In genomic region chr19:1490311-1491113, GRCh38 we compare ENCODE assay signal across 8 cellular contexts. TPM values are rescaled to one million over a fixed set of nuclear protein-coding genes. Genes with fewer than 3 reads are reported as not detected.
DNase-seq lines count a peak whose midpoint lies in the region; ATAC-seq and TF ChIP-seq lines count a peak whose summit lies in the region.

Gene PCSK4 (minus strand): TSS chr19:1490350. CDS start chr19:1490346, 4 bp downstream.

- H3K27me3 Mint-ChIP-seq in central memory CD8-positive, alpha-beta T cell, result no peaks in the 10 kb centered on the region

- peak within 1 kb of the TSS; percentile 82 for H3K4me3 Mint-ChIP-seq in central memory CD8-positive, alpha-beta T cell

- peak in 1 of 3 donors; percentile 6 for TF ChIP-seq POLR2A in spleen (IDR thresholded peaks at IDR 0.05)

- H3K4me3 ChIP-seq in spleen, result peak within 1 kb of the TSS; percentile 54 to 85 (median 59)

- in situ Hi-C loops in ACHN (cut with HindIII; ENCODE audit: low pct_ligation_motif_present, low pct_unique_long_range_greater_than_20kb, low sequenced_read_pairs), result no loop called here

- peaks cover 0 to 39% (median 0%) of the 10 kb centered on the region in 7 donors for H3K27me3 ChIP-seq in spleen (replicated peaks in 1 of 7)

- peaks cover 6 to 34% (median 19%) of the 10 kb centered on the region in 6 donors for H3K4me1 ChIP-seq in spleen

- intact Hi-C loops in spleen (cut with DNase I; ENCODE audit: low total_unique reads), result no loop called here

- 0 to 1% (median 1%) methylated on average over 49 to 74 of the region's 74 CpGs for WGBS in spleen, 5 donors

- peak within 1 kb of the TSS in 6 of 8 donors; percentile 41 to 81 (median 62) for H3K27ac ChIP-seq in spleen

- no peaks in the 10 kb centered on the region for H3K9me3 ChIP-seq in spleen

- ATAC-seq in GM18907 (IDR thresholded peaks at IDR 0.05; ENCODE audit: unreplicated experiment) (peak; percentile 73), HG03196 (IDR thresholded peaks at IDR 0.05; ENCODE audit: unreplicated experiment) (peak; percentile 73)
- peak; percentile 89 for ATAC-seq in central memory CD8-positive, alpha-beta T cell (replicated peaks; ENCODE audit: extremely low read depth, poor library complexity, severe bottlenecking)

- H3K4me1 Mint-ChIP-seq in central memory CD8-positive, alpha-beta T cell, result peaks cover 18% of the 10 kb centered on the region

- peak; percentile 94 for DNase-seq in ACHN
- peak; percentile 98 for DNase-seq in NCI-H345 (lab: John Stamatoyannopoulos, UW)
- DNase-seq in activated CD4-positive, CD25-positive, alpha-beta regulatory T cell treated with anti-CD3 and anti-CD28 coated beads, Interleukin-2, amount 50 U/mL, for 16 hours (ENCODE audit: low read depth, low spot score), result peak; percentile 95
- DNase-seq in central memory CD8-positive, alpha-beta T cell (ENCODE audit: low spot score in 2 of 2), result peak; percentile 97 to 99
- DNase-seq in iris pigment epithelial cell (ENCODE audit: low read depth), result peak; percentile 99
- peak; percentile 96 for DNase-seq in spleen

- H3K27ac Mint-ChIP-seq in central memory CD8-positive, alpha-beta T cell (ENCODE audit: low read depth), result peak within 1 kb of the TSS; percentile 35

- no peaks in the 10 kb centered on the region for H3K9me3 Mint-ChIP-seq in central memory CD8-positive, alpha-beta T cell

- H3K36me3 Mint-ChIP-seq in central memory CD8-positive, alpha-beta T cell (ENCODE audit: insufficient read depth), result peaks cover 5% of the 10 kb centered on the region

- peak in 5 of 11 experiments; percentile 5 to 42 (median 16) for TF ChIP-seq CTCF in spleen (IDR thresholded peaks at IDR 0.05 in 8 of 11, conservative IDR thresholded peaks at IDR 0.05 in 3 of 11)

- H3K36me3 ChIP-seq in spleen, result no peaks in the 10 kb centered on the region

RNA-seq across cellular contexts. Expression of gene PCSK4, which starts in this region (rescaled TPM):
- total RNA-seq in spleen, result 1 to 10 TPM; 1.1 to 4.2 (median 1.8) TPM
- polyA plus RNA-seq in spleen, result 1 to 10 TPM; 1.9 to 2.4 (median 2.0) TPM

Comparison
In these comparisons a context has a peak if more than half of its experiments do, and no peak if none do; other contexts are left out.
1. Peak in every context shown above with its lines: DNase-seq, ATAC-seq, H3K4me3 ChIP-seq and H3K27ac ChIP-seq.